In the genomic region with DNA sequence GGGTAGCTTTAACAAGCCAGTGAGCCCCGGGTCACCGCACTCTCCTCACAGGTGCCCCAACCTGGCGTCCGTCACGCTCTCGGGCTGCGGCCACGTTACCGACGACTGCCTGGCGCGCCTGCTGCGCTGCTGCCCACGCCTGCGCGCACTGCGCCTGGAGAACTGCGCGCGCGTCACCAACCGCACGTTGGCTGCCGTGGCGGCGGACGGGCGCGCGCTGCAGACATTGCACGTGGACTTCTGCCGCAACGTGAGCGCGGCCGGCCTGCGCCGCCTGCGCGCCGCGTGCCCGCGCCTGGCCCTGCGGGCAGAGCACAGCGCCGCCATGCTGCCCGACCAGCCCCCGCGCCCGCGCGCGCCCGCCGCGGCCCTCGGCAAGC, we compare ENCODE assay signal across 8 cellular contexts. TPM values are rescaled to one million over a fixed set of nuclear protein-coding genes. Genes with fewer than 3 reads are reported as not detected.
A peak's percentile ranks its signal among the peaks of the same experiment; 100 is the strongest.
DNase-seq lines count a peak whose midpoint lies in the region; ATAC-seq and TF ChIP-seq lines count a peak whose summit lies in the region.

No MANE protein-coding gene starts in this region.

- peaks cover 3% of the 10 kb centered on the region; the same call in 1 of the 2 replicates for H3K27me3 ChIP-seq in H9 (ENCODE audit: insufficient read depth, low read length)
- H3K27me3 ChIP-seq in SJSA1 (replicated peaks): no peaks in the 10 kb centered on the region

- H3K27me3 Mint-ChIP-seq in H9 (ENCODE audit: low read depth): peaks cover 36% of the 10 kb centered on the region
- no peaks in the 10 kb centered on the region for H3K27me3 Mint-ChIP-seq in activated naive CD4-positive, alpha-beta T cell treated with anti-CD3 and anti-CD28 coated beads for 36 hours (ENCODE audit: low read depth)

- H3K36me3 ChIP-seq in SJSA1: 0 out of 2 replicates have a peak, but pooled peaks cover 4% of the 10 kb centered on the region

- H3K4me1 ChIP-seq in H9 (ENCODE audit: insufficient read depth, low read length) (no peaks in the 10 kb centered on the region), SJSA1 (replicated peaks) (peaks cover 39% of the 10 kb centered on the region)

- DNase-seq in GM03348 (ENCODE audit: low spot score) (peak; percentile 96), H9 (peak; percentile 61), LoVo (ENCODE audit: low spot score) (peak; percentile 98), SJSA1 (ENCODE audit: low read depth in 1 of 2, low spot score in 2 of 2) (peak; percentile 75 to 89), globus pallidus (ENCODE audit: low spot score) (peak; percentile 89), omental fat pad (ENCODE audit: low spot score) (no peak)
- DNase-seq in activated naive CD4-positive, alpha-beta T cell treated with anti-CD3 and anti-CD28 coated beads for 36 hours: peak; percentile 87

- no peak overlapping the region for H2AK5ac ChIP-seq in H9 (ENCODE audit: insufficient read length, low read length)

- no peak overlapping the region for H2BK120ac ChIP-seq in H9 (ENCODE audit: low read depth, low read length, poor library complexity, severe bottlenecking)

- no peak overlapping the region for H3K4ac ChIP-seq in H9 (ENCODE audit: low read depth, low read length)

- no peak overlapping the region for H3T11ph ChIP-seq in H9 (ENCODE audit: low read length)

- H3K4me3 ChIP-seq in SJSA1: peak overlapping the region; percentile 59

- intact Hi-C loops in activated naive CD4-positive, alpha-beta T cell treated with anti-CD3 and anti-CD28 coated beads for 36 hours (cut with micrococcal nuclease): loop anchor here (2.0 to 5.0 kb wide), 3 partner anchors 312 to 553 kb away; no protein-coding TSS in a partner anchor

- no peak overlapping the region for H4K5ac ChIP-seq in H9 (ENCODE audit: insufficient read length, low read depth, low read length)

- H3K9me3 ChIP-seq in H9 (ENCODE audit: control insufficient read depth, low read depth, low read length) (no peaks in the 10 kb centered on the region), SJSA1 (replicated peaks) (no peaks in the 10 kb centered on the region)

- peaks cover 11% of the 10 kb centered on the region for H3K23me2 ChIP-seq in H9 (ENCODE audit: insufficient read length, low read depth, low read length, poor library complexity, severe bottlenecking)

- H2BK15ac ChIP-seq in H9 (ENCODE audit: low read depth, low read length): no peak overlapping the region

- no peak overlapping the region for H2BK12ac ChIP-seq in H9 (ENCODE audit: insufficient read length, low read depth, low read length)

- peak overlapping the region; percentile 81 for H3K4me2 ChIP-seq in H9 (ENCODE audit: insufficient read depth, insufficient read length, low read length)

- WGBS in H9 (ENCODE audit: extremely low coverage, insufficient read length, low lambda C conversion rate): no CpG with 5 or more reads among the region's 58 CpGs

- H2BK5ac ChIP-seq in H9 (ENCODE audit: insufficient read length, low read length): no peak overlapping the region

- no peaks in the 10 kb centered on the region for H3K9me3 Mint-ChIP-seq in H9
- no peaks in the 10 kb centered on the region for H3K9me3 Mint-ChIP-seq in activated naive CD4-positive, alpha-beta T cell treated with anti-CD3 and anti-CD28 coated beads for 36 hours

- CTCF ChIA-PET in activated naive CD4-positive, alpha-beta T cell treated with anti-CD3 and anti-CD28 coated beads for 36 hours (lab: Charles Lee): interaction anchor here (1.2 to 8.6 kb wide), 12 partner anchors 10 to 467 kb away, joined by 4 to 101 read pairs (median 7); no protein-coding TSS in a partner anchor

- no peak overlapping the region for H3K27ac Mint-ChIP-seq in H9
- peak overlapping the region; percentile 93 for H3K27ac Mint-ChIP-seq in activated naive CD4-positive, alpha-beta T cell treated with anti-CD3 and anti-CD28 coated beads for 36 hours

- H3K9ac ChIP-seq in H9 (ENCODE audit: extremely low read depth, insufficient read length, low read length): no peak overlapping the region

- H4K20me1 ChIP-seq in H9 (ENCODE audit: control insufficient read depth, insufficient read depth, insufficient read length): no peaks in the 10 kb centered on the region

- peak overlapping the region; percentile 6 for H3K18ac ChIP-seq in H9 (ENCODE audit: insufficient read length, low read depth, low read length)

- TF ChIP-seq CTCF in H9 (conservative IDR thresholded peaks at IDR 0.05) (no peak; the same call in 2 of the 3 replicates), omental fat pad (IDR thresholded peaks at IDR 0.05) (no peak)

- no peak overlapping the region for H3K27ac ChIP-seq in H9 (ENCODE audit: insufficient read length, low read depth, low read length)
- no peak overlapping the region for H3K27ac ChIP-seq in SJSA1
- H3K27ac ChIP-seq in temporal lobe (ENCODE audit: low read depth, low read length): peak overlapping the region; percentile 85

- H3K4me1 Mint-ChIP-seq in H9: peaks cover 13 to 32% of the 10 kb centered on the region in 2 experiments
- H3K4me1 Mint-ChIP-seq in activated naive CD4-positive, alpha-beta T cell treated with anti-CD3 and anti-CD28 coated beads for 36 hours (ENCODE audit: low read depth): peaks cover 54% of the 10 kb centered on the region

- H4K91ac ChIP-seq in H9 (ENCODE audit: insufficient read length, low read depth, low read length): no peak overlapping the region

- no peak overlapping the region for H2BK20ac ChIP-seq in H9 (ENCODE audit: low read depth, low read length, poor library complexity, severe bottlenecking)

- no peak overlapping the region for H4K8ac ChIP-seq in H9 (replicated peaks; ENCODE audit: insufficient read length, low read depth, low read length)

- no peaks in the 10 kb centered on the region; a peak in 1 of 7 replicates for H3K36me3 Mint-ChIP-seq in H9 (ENCODE audit: insufficient read depth in 1 of 3, low read depth in 3 of 3)
- no peaks in the 10 kb centered on the region for H3K36me3 Mint-ChIP-seq in activated naive CD4-positive, alpha-beta T cell treated with anti-CD3 and anti-CD28 coated beads for 36 hours (ENCODE audit: low read depth)

- peak overlapping the region; percentile 25 for H3K14ac ChIP-seq in H9 (ENCODE audit: insufficient read depth, low read length)

- H3K79me2 ChIP-seq in H9 (ENCODE audit: insufficient read depth, low read length): no peaks in the 10 kb centered on the region

- no peaks in the 10 kb centered on the region for H3K79me1 ChIP-seq in H9 (ENCODE audit: insufficient read depth, low read depth, low read length, poor library complexity, severe bottlenecking)

- H2AFZ ChIP-seq in H9 (ENCODE audit: low read length): no peak overlapping the region

- peak overlapping the region; percentile 79 to 89 for H3K4me3 Mint-ChIP-seq in H9
- peak overlapping the region; percentile 90 for H3K4me3 Mint-ChIP-seq in activated naive CD4-positive, alpha-beta T cell treated with anti-CD3 and anti-CD28 coated beads for 36 hours

- peak; percentile 92 for ATAC-seq in omental fat pad (ENCODE audit: low FRiP score)

- H3K56ac ChIP-seq in H9 (ENCODE audit: insufficient read length, low read depth, low read length): no peak overlapping the region

- H3K23ac ChIP-seq in H9 (ENCODE audit: insufficient read length, low read depth, low read length): no peak overlapping the region

RNA-seq across cellular contexts. Expression of a gene that starts 3.4 kb away (rescaled TPM):
- total RNA-seq in H9 (2021): 0.48 and 0.52 TPM in 2 replicates
- total RNA-seq in SJSA1 (2014; rRNA removed; shearing (Covaris generic)): 0.18 and 2.1 TPM in 2 replicates
- under 1 TPM; 0.43 to 0.44 TPM for total RNA-seq in activated naive CD4-positive, alpha-beta T cell treated with anti-CD3 and anti-CD28 coated beads for 36 hours
- total RNA-seq in omental fat pad: 1 to 10 TPM in 1 of 4 donors, under 1 TPM in 2, not detected in 1; 0.56 to 2.8 (median 0.60) TPM
- total RNA-seq in temporal lobe: 0.74 TPM
